20 cellular contexts compared by ENCODE assay signal in the genomic region with DNA sequence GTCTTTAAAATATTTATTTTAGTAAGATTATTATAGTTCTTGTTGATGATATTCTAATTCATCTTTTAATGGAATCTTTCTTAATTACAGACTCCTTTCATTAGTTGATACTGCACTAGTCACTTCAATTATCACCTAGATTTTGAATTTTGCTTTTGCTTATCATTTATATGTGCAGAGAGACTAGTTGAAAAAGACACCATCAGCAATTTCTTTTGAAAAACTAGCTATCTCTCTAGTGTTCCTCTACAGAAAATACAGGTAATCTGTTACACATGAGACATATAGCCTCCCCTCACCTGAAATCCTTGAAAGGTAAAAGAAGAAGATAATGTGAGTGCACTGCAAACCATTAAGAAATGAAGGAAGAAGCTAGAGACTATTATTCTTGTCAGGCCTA. TPM values are rescaled to one million over a fixed set of nuclear protein-coding genes. Genes with fewer than 3 reads are reported as not detected.
"Had no signal": no experiment of that assay in that cellular context is flagged by ENCODE, and none has a peak within 500 bp of the region (broad histone marks: within the 10 kb centered on the region; RNA-seq: fewer than 3 reads in every experiment).

No MANE protein-coding gene starts in this region.

- H3K27ac ChIP-seq: epithelial cell of prostate, esophagus muscularis mucosa, gastroesophageal sphincter, right atrium auricular region, tibial artery, upper lobe of left lung, vagina had no signal

- H3K27ac Mint-ChIP-seq: dendritic cell treated with granulocyte-macrophage colony-stimulating factor and Interleukin-4, amounts not matched to agents 40 ng/mL and 50 ng/mL, for 4 days; stimulated activated effector memory CD8-positive, alpha-beta T cell treated with anti-CD3 and anti-CD28 coated beads, Interleukin-12 subunit alpha, Interleukin-12 subunit beta, amount 100 ng/mL, for 72 hours had no signal

- H3K9me3 ChIP-seq: esophagus muscularis mucosa, gastroesophageal sphincter, right atrium auricular region, tibial artery, upper lobe of left lung, vagina had no signal

- H3K9me3 Mint-ChIP-seq: naive thymus-derived CD8-positive, alpha-beta T cell had no signal

- H3K4me3 ChIP-seq: esophagus muscularis mucosa, gastroesophageal sphincter, right atrium auricular region, tibial artery, upper lobe of left lung, vagina had no signal

- DNase-seq: effector memory CD8-positive, alpha-beta T cell; glutamatergic neuron; islet precursor cell; mammary epithelial cell; naive thymus-derived CD8-positive, alpha-beta T cell; posterior cingulate gyrus; stimulated activated CD4-positive, alpha-beta T cell treated with anti-CD3 and anti-CD28 coated beads, Interleukin-4, amount 100 ng/mL, for 1 hour; stimulated activated CD8-positive, alpha-beta memory T cell treated with anti-CD3 and anti-CD28 coated beads, Interleukin-4, amount 100 ng/mL, for 48 hours; stimulated activated naive CD8-positive, alpha-beta T cell treated with anti-CD3 and anti-CD28 coated beads, Interleukin-15, Interleukin-2, amounts not matched to agents 100 U/mL and 50 U/mL, for 24 hours; tibial artery; upper lobe of left lung had no signal

- H3K4me1 ChIP-seq: gastroesophageal sphincter, tibial artery, upper lobe of left lung, vagina had no signal

- H3K4me3 Mint-ChIP-seq: dendritic cell treated with granulocyte-macrophage colony-stimulating factor and Interleukin-4, amounts not matched to agents 40 ng/mL and 50 ng/mL, for 4 days; effector memory CD8-positive, alpha-beta T cell; naive thymus-derived CD8-positive, alpha-beta T cell; stimulated activated effector memory CD8-positive, alpha-beta T cell treated with anti-CD3 and anti-CD28 coated beads, Interleukin-12 subunit alpha, Interleukin-12 subunit beta, amount 100 ng/mL, for 72 hours had no signal

- ATAC-seq: effector memory CD8-positive, alpha-beta T cell; gastroesophageal sphincter; left lobe of liver; naive thymus-derived CD8-positive, alpha-beta T cell; stimulated activated effector memory CD8-positive, alpha-beta T cell treated with anti-CD3 and anti-CD28 coated beads, Interleukin-12 subunit alpha, Interleukin-12 subunit beta, amount 100 ng/mL, for 72 hours; stimulated activated naive CD8-positive, alpha-beta T cell treated with anti-CD3 and anti-CD28 coated beads, Interleukin-15, Interleukin-2, amounts not matched to agents 100 U/mL and 50 U/mL, for 24 hours had no signal

- H3K36me3 ChIP-seq: esophagus muscularis mucosa, gastroesophageal sphincter, right atrium auricular region, tibial artery, upper lobe of left lung, vagina had no signal

- H3K27me3 Mint-ChIP-seq: dendritic cell treated with granulocyte-macrophage colony-stimulating factor and Interleukin-4, amounts not matched to agents 40 ng/mL and 50 ng/mL, for 4 days; effector memory CD8-positive, alpha-beta T cell; naive thymus-derived CD8-positive, alpha-beta T cell had no signal

- H3K27me3 ChIP-seq: esophagus muscularis mucosa, gastroesophageal sphincter, right atrium auricular region, tibial artery, upper lobe of left lung, vagina had no signal

RNA-seq across cellular contexts. Expression of gene GPRIN3, which starts 31.3 kb away (rescaled TPM):
- total RNA-seq: osteocyte had no signal
- polyA plus RNA-seq: mammary epithelial cell had no signal
